Comparison of ENCODE assay signal across 8 cellular contexts in genomic region chr16:57999366-57999970, GRCh38. TPM values are rescaled to one million over a fixed set of nuclear protein-coding genes. Genes with fewer than 3 reads are reported as not detected.
DNase-seq lines count a peak whose midpoint lies in the region; ATAC-seq, FAIRE-seq and TF ChIP-seq lines count a peak whose summit lies in the region.

No MANE protein-coding gene starts in this region.

- 0 out of 6 replicates have a peak, but pooled peaks of 1 of the 2 experiments have one; percentile 5 for ATAC-seq in A549
- peak in 2 of 4 experiments; percentile 18 to 28 for ATAC-seq in T-cell (replicated peaks in 1 of 4)

- H3K4me1 ChIP-seq in A549 (peaks cover 49% of the 10 kb centered on the region), mucosa of stomach (ENCODE audit: control insufficient read depth, insufficient read depth, low read length) (peaks cover 25% of the 10 kb centered on the region), uterus (no peaks in the 10 kb centered on the region)

- H3K27me3 ChIP-seq in mucosa of stomach (ENCODE audit: control insufficient read depth, insufficient read depth, low read length) (no peaks in the 10 kb centered on the region), uterus (no peaks in the 10 kb centered on the region)

- TF ChIP-seq POLR2A in A549 (IDR thresholded peaks at IDR 0.05; ENCODE audit: low read length), result no peak
- TF ChIP-seq POLR2A in uterus (IDR thresholded peaks at IDR 0.05), result no peak

- H3K27ac Mint-ChIP-seq in T-cell, result peak overlapping the region; percentile 91 to 92

- TF ChIP-seq CTCF in A549 (IDR thresholded peaks at IDR 0.05), result no peak
- TF ChIP-seq CTCF in coronary artery (IDR thresholded peaks at IDR 0.05), result no peak
- no peak for TF ChIP-seq CTCF in uterus (IDR thresholded peaks at IDR 0.05)

- peak in 1 of 2 experiments; percentile 31 for DNase-seq in A549 (ENCODE audit: low read depth in 1 of 2, low spot score in 1 of 2)
- no peak for DNase-seq in GM18507 (ENCODE audit: extremely low spot score, insufficient read length, low read depth)
- peak in 24 of 34 experiments; percentile 8 to 54 (median 26) for DNase-seq in T-cell
- DNase-seq in coronary artery (ENCODE audit: low spot score), result no peak
- DNase-seq in uterus, result no peak
- no peak for DNase-seq in NCI-H345 (lab: John Stamatoyannopoulos, UW)
- DNase-seq in effector CD4-positive, alpha-beta T cell, result no peak

- peak overlapping the region; percentile 100 for H3K4me2 ChIP-seq in A549

- peaks cover 18% of the 10 kb centered on the region for H3K36me3 Mint-ChIP-seq in T-cell

- H3K9me3 ChIP-seq in A549 (no peaks in the 10 kb centered on the region), mucosa of stomach (ENCODE audit: control insufficient read depth, low read length) (no peaks in the 10 kb centered on the region), uterus (no peaks in the 10 kb centered on the region)

- H3K27ac ChIP-seq in A549 (peak overlapping the region; percentile 98), coronary artery (peak overlapping the region; percentile 82 to 93), uterus (peak overlapping the region; percentile 87)

- POLR2A ChIA-PET in A549 (lab: Yijun Ruan, JAX), result no interaction called here
- POLR2A ChIA-PET in T-cell (lab: Charles Lee), result no interaction called here

- H3K9ac ChIP-seq in mucosa of stomach (ENCODE audit: low read length), result peak overlapping the region; percentile 75

- intact Hi-C loops in uterus (cut with DNase I; ENCODE audit: low total_unique reads), result no loop called here

- FAIRE-seq in A549 (lab: Jason Lieb, UNC) (no peak), GM18507 (lab: Jason Lieb, UNC) (peak; percentile 56)

- H3K9me3 Mint-ChIP-seq in T-cell, result no peaks in the 10 kb centered on the region

- H3K36me3 ChIP-seq in mucosa of stomach (ENCODE audit: control insufficient read depth, insufficient read depth, low read length) (no peaks in the 10 kb centered on the region), uterus (no peaks in the 10 kb centered on the region)

- no peak for TF ChIP-seq RAD21 in A549 (conservative IDR thresholded peaks at IDR 0.05 in 1 of 2, IDR thresholded peaks at IDR 0.05 in 1 of 2)

- no peaks in the 10 kb centered on the region for H3K27me3 Mint-ChIP-seq in T-cell

- peak overlapping the region; percentile 99 for H3K4me3 ChIP-seq in A549
- peak overlapping the region; percentile 79 for H3K4me3 ChIP-seq in coronary artery
- H3K4me3 ChIP-seq in mucosa of stomach (ENCODE audit: low read length), result no peak overlapping the region
- H3K4me3 ChIP-seq in uterus, result peak overlapping the region; percentile 52 to 60

- 10% methylated on average over 6 of the region's 6 CpGs for WGBS in A549 (ENCODE audit: missing lambda C conversion rate)

- CTCF ChIA-PET in A549 (lab: Yijun Ruan, JAX) (interaction anchor here (0.6 to 12.6 kb wide), 30 partner anchors 9 to 400 kb away, joined by 3 to 160 read pairs (median 4); no protein-coding TSS in a partner anchor), T-cell (lab: Charles Lee) (interaction anchor here (0.6 to 2.0 kb wide), 5 partner anchors 68 to 487 kb away, joined by 3 to 6 read pairs (median 3); partner anchors contain the start of gene CFAP20 (in 1 of the 2))

- peak overlapping the region; percentile 76 to 83 (median 79) for H3K4me3 Mint-ChIP-seq in T-cell

- no peak for TF ChIP-seq EP300 in A549 (IDR thresholded peaks at IDR 0.05)

- H3K4me1 Mint-ChIP-seq in T-cell, result peaks cover 49 to 75% (median 68%) of the 10 kb centered on the region in 3 donors

TF ChIP-seq in A549, 52 proteins besides CTCF, POLR2A, EP300 and RAD21 (continues in another document):
- TF ChIP-seq MYC (IDR thresholded peaks at IDR 0.05; ENCODE audit: borderline replicate concordance, low read length) (no peak), PHF8 (IDR thresholded peaks at IDR 0.05; ENCODE audit: borderline replicate concordance, low read depth) (no peak), FOXS1 (CRISPR knock-in tag; IDR thresholded peaks at IDR 0.05) (no peak), HES2 (IDR thresholded peaks at IDR 0.05) (no peak), BHLHE40 (IDR thresholded peaks at IDR 0.05; ENCODE audit: low read depth, low read length) (no peak), ESRRA (IDR thresholded peaks at IDR 0.05; ENCODE audit: borderline replicate concordance, low read length) (no peak), REST (IDR thresholded peaks at IDR 0.05) (no peak), ATOH8 (CRISPR knock-in tag; IDR thresholded peaks at IDR 0.05; ENCODE audit: low read depth) (no peak), TFCP2L1 (CRISPR knock-in tag; IDR thresholded peaks at IDR 0.05) (no peak), RNF2 (IDR thresholded peaks at IDR 0.05; ENCODE audit: borderline replicate concordance, low read depth) (no peak), GATA3 (IDR thresholded peaks at IDR 0.05; ENCODE audit: borderline replicate concordance) (no peak), ZSCAN20 (CRISPR knock-in tag; IDR thresholded peaks at IDR 0.05) (no peak), RARB (CRISPR knock-in tag; IDR thresholded peaks at IDR 0.05) (no peak), CBX8 (IDR thresholded peaks at IDR 0.05) (no peak)

RNA-seq across cellular contexts. Expression of gene ZNF319, which starts 1.0 kb away (rescaled TPM):
- 10.8 and 12.0 TPM in 2 replicates for polyA plus RNA-seq in A549 (2011; rRNA removed)
- polyA plus RNA-seq in A549 (2012; cell fraction: cytosol; rRNA removed), result 12.6 and 15.6 TPM in 2 replicates
- 13.5 and 27.6 TPM in 2 replicates for polyA plus RNA-seq in A549 (2012; cell fraction: nucleus; rRNA removed)
- polyA plus RNA-seq in A549 (2017; fragmentation: RNase III; extraction: RNeasy Plus Mini Kit Qiagen cat#74134 plus additional on column Dnase treatment), result 11.1 to 11.6 TPM (median 11.3 TPM) in 3 replicates
- polyA minus RNA-seq in A549 (2011; rRNA and poly(A)+ RNA removed), result 11.4 and 13.3 TPM in 2 replicates
- total RNA-seq in T-cell, result 10 to 100 TPM; 14.9 to 25.4 (median 20.4) TPM
- 10 to 100 TPM in 1 of 4 donors, 1 to 10 TPM in 3; 5.4 to 11.5 (median 6.9) TPM for total RNA-seq in uterus

RNA-seq across cellular contexts. Expression of gene USB1, which starts 1.7 kb away (rescaled TPM):
- polyA plus RNA-seq in A549 (2011; rRNA removed) (88.2 and 88.8 TPM in 2 replicates), A549 (2017; fragmentation: RNase III; extraction: RNeasy Plus Mini Kit Qiagen cat#74134 plus additional on column Dnase treatment) (132 to 143 TPM (median 140 TPM) in 3 replicates)
- 170 and 213 TPM in 2 replicates for polyA plus RNA-seq in A549 (2012; cell fraction: cytosol; rRNA removed)
- polyA plus RNA-seq in A549 (2012; cell fraction: nucleus; rRNA removed), result 84.5 and 103 TPM in 2 replicates
- 111 and 129 TPM in 2 replicates for polyA minus RNA-seq in A549 (2011; rRNA and poly(A)+ RNA removed)
- total RNA-seq in T-cell (10 to 100 TPM; 31.7 to 44.2 (median 41.3) TPM), uterus (10 to 100 TPM in 2 of 4 donors, 1 to 10 TPM in 2; 2.0 to 34.9 (median 14.9) TPM)

RNA-seq across cellular contexts. Expression of gene MMP15, which starts 26.1 kb away (rescaled TPM):
- polyA plus RNA-seq in A549 (2011; rRNA removed) (4.3 and 5.2 TPM in 2 replicates), A549 (2017; fragmentation: RNase III; extraction: RNeasy Plus Mini Kit Qiagen cat#74134 plus additional on column Dnase treatment) (9.8 to 11.2 TPM (median 10.3 TPM) in 3 replicates)
- 9.0 and 14.5 TPM in 2 replicates for polyA plus RNA-seq in A549 (2012; cell fraction: cytosol; rRNA removed)
- polyA plus RNA-seq in A549 (2012; cell fraction: nucleus; rRNA removed), result 25.4 and 32.6 TPM in 2 replicates
- 6.6 TPM in 2 replicates for polyA minus RNA-seq in A549 (2011; rRNA and poly(A)+ RNA removed)
- total RNA-seq in T-cell (1 to 10 TPM in 2 of 5 donors, under 1 TPM in 3; 0.30 to 1.3 (median 0.85) TPM), uterus (10 to 100 TPM in 1 of 4 donors, 1 to 10 TPM in 1, under 1 TPM in 2; under 0.01 to 12.5 (median 2.6) TPM)

RNA-seq across cellular contexts. Expression of gene CNGB1, which starts 28.5 kb away (rescaled TPM):
- polyA plus RNA-seq in A549 (2011; rRNA removed) (0.12 and 0.39 TPM in 2 replicates), A549 (2017; fragmentation: RNase III; extraction: RNeasy Plus Mini Kit Qiagen cat#74134 plus additional on column Dnase treatment) (0.15 to 0.23 TPM (median 0.21 TPM) in 3 replicates)
- 0.19 and 0.45 TPM in 2 replicates for polyA plus RNA-seq in A549 (2012; cell fraction: cytosol; rRNA removed)
- 0.11 and 0.29 TPM in 2 replicates for polyA plus RNA-seq in A549 (2012; cell fraction: nucleus; rRNA removed)
- polyA minus RNA-seq in A549 (2011; rRNA and poly(A)+ RNA removed), result 0.10 TPM in 1 of 2 replicates, not detected in the other
- total RNA-seq in T-cell (not detected), uterus (not detected)

Comparison
In these comparisons a context has a peak if more than half of its experiments do, and no peak if none do; other contexts are left out.
1. DNase-seq: peak in T-cell (24 of 34); none in GM18507 (single experiment), coronary artery (single experiment), uterus (0 of 2), NCI-H345 (single experiment) and effector CD4-positive, alpha-beta T cell (single experiment).
2. Peak in every context shown above with its lines, with median percentiles within 50 percentile points of each other: H3K27ac ChIP-seq.